ENCODE assay signal across 16 cellular contexts in genomic region chr1:53376041-53376461, GRCh38. TPM values are rescaled to one million over a fixed set of nuclear protein-coding genes. Genes with fewer than 3 reads are reported as not detected.
DNase-seq lines count a peak whose midpoint lies in the region; ATAC-seq, FAIRE-seq and TF ChIP-seq lines count a peak whose summit lies in the region.
"Had no signal": no experiment of that assay in that cellular context is flagged by ENCODE, and none has a peak within 500 bp of the region (broad histone marks: within the 10 kb centered on the region; RNA-seq: fewer than 3 reads in every experiment).

No MANE protein-coding gene starts in this region.

- DNase-seq in cardiac septum (ENCODE audit: low spot score) (peak; percentile 61), left ventricle myocardium inferior (no peak), NCI-H82 treated with DMSO at 0.1 percent for 48 hours (lab: John Stamatoyannopoulos, UW; ENCODE audit: unreplicated experiment) (peak; percentile 97), kidney (peak; percentile 64), upper lobe of right lung (peak; percentile 57), HT-29 (ENCODE audit: low spot score) (no peak)
- DNase-seq: activated CD4-positive, alpha-beta T cell treated with anti-CD3 and anti-CD28 coated beads, Interleukin-2, amount 10 ng/mL, durations not matched to agents 24 days and 14 days; activated naive CD4-positive, alpha-beta T cell treated with anti-CD3 and anti-CD28 coated beads, Interleukin-2, amount 50 U/mL, for 16 hours; NCI-H1417 treated with DMSO at 0.1 percent for 48 hours; stimulated activated CD4-positive, alpha-beta T cell treated with anti-CD3 and anti-CD28 coated beads, Interleukin-2, amount 100 ng/mL, for 48 hours had no signal

- intact Hi-C loops in cardiac septum (cut with DNase I) (no loop called here), left ventricle myocardium inferior (cut with micrococcal nuclease) (no loop called here), kidney (cut with DNase I) (no loop called here), upper lobe of right lung (cut with DNase I) (no loop called here)

- H3K4me3 ChIP-seq in left ventricle myocardium inferior (no peak overlapping the region), kidney (ENCODE audit: low read length in 2 of 2) (no peak overlapping the region), upper lobe of right lung (no peak overlapping the region)

- H3K9me3 ChIP-seq in left ventricle myocardium inferior (replicated peaks) (no peaks in the 10 kb centered on the region), kidney (ENCODE audit: control insufficient read depth in 1 of 2, low read length in 2 of 2) (no peaks in the 10 kb centered on the region), upper lobe of right lung (no peaks in the 10 kb centered on the region)

- ATAC-seq in upper lobe of right lung (no peak), GM19351 (IDR thresholded peaks at IDR 0.05; ENCODE audit: unreplicated experiment) (no peak), HG03139 (IDR thresholded peaks at IDR 0.05; ENCODE audit: unreplicated experiment) (no peak)
- ATAC-seq: stimulated activated effector memory CD8-positive, alpha-beta T cell treated with anti-CD3 and anti-CD28 coated beads, Interleukin-12 subunit alpha, Interleukin-12 subunit beta, amount 100 ng/mL, for 72 hours; T-cell had no signal

- H3K27me3 ChIP-seq in left ventricle myocardium inferior (ENCODE audit: low read depth) (peaks cover 61% of the 10 kb centered on the region), upper lobe of right lung (no peaks in the 10 kb centered on the region)

- no peak overlapping the region for H3K9ac ChIP-seq in kidney (ENCODE audit: low read length in 2 of 2)

- H3K36me3 ChIP-seq in left ventricle myocardium inferior (no peaks in the 10 kb centered on the region), kidney (ENCODE audit: control insufficient read depth in 1 of 2, insufficient read depth in 2 of 2, low read length in 2 of 2) (no peaks in the 10 kb centered on the region), upper lobe of right lung (no peaks in the 10 kb centered on the region)

- no peak for FAIRE-seq in kidney (lab: Jason Lieb, UNC)
- FAIRE-seq: colon, H1 had no signal

- TF ChIP-seq CTCF in left ventricle myocardium inferior (IDR thresholded peaks at IDR 0.05; ENCODE audit: borderline replicate concordance) (no peak), kidney (IDR thresholded peaks at IDR 0.05; ENCODE audit: borderline replicate concordance, extremely low read depth, insufficient read depth) (no peak), upper lobe of right lung (IDR thresholded peaks at IDR 0.05) (no peak)

- peaks cover 20% of the 10 kb centered on the region for H3K4me1 ChIP-seq in left ventricle myocardium inferior
- H3K4me1 ChIP-seq in kidney (ENCODE audit: control insufficient read depth in 1 of 2, insufficient read depth in 1 of 2, low read depth in 1 of 2, low read length in 2 of 2) = no peaks in the 10 kb centered on the region
- H3K4me1 ChIP-seq in upper lobe of right lung = no peaks in the 10 kb centered on the region

- H3K27ac ChIP-seq in left ventricle myocardium inferior (replicated peaks) (no peak overlapping the region), kidney (ENCODE audit: low read depth in 2 of 2, low read length in 2 of 2) (no peak overlapping the region), upper lobe of right lung (no peak overlapping the region)

RNA-seq across cellular contexts. Expression of gene LRP8, which starts 48.2 kb away (rescaled TPM):
- total RNA-seq in cardiac septum (2.3 TPM), left ventricle myocardium inferior (1.8 TPM), kidney (6.9 TPM), upper lobe of right lung (11.6 TPM)
- 1.4 TPM for polyA plus RNA-seq in kidney (ENCODE audit: insufficient read depth, low read depth, low replicate concordance)
- 242 and 262 TPM in 2 replicates for total RNA-seq in HT-29 (2014; rRNA removed; shearing (Covaris generic))

Comparison
In these comparisons a context has a peak if more than half of its experiments do, and no peak if none do; other contexts are left out.
1. DNase-seq: peak in cardiac septum (single experiment), NCI-H82 treated with DMSO at 0.1 percent for 48 hours (single experiment), kidney (single experiment) and upper lobe of right lung (single experiment); none in left ventricle myocardium inferior (single experiment) and HT-29 (single experiment).
2. RNA of gene LRP8, which starts 48.2 kb away (total RNA-seq): 242 to 262 TPM in HT-29; 11.6 TPM in upper lobe of right lung (single experiment), 6.9 TPM in kidney (single experiment), 2.3 TPM in cardiac septum (single experiment) and 1.8 TPM in left ventricle myocardium inferior (single experiment); every median in the first group is over 10 times any median in the second.